In genomic region chr10:104318096-104318725, GRCh38 we compare ENCODE assay signal across 1 cellular context.
TF ChIP-seq lines count a peak whose summit lies in the region.

No MANE protein-coding gene starts in this region.

TF ChIP-seq in H1, 55 proteins besides CTCF, POLR2A, EP300 and RAD21:
- TF ChIP-seq HDAC6 (IDR thresholded peaks at IDR 0.05; ENCODE audit: low read depth, low read length) = no peak
TF ChIP-seq in H1: peak in this region for 0.
